In the genomic region with DNA sequence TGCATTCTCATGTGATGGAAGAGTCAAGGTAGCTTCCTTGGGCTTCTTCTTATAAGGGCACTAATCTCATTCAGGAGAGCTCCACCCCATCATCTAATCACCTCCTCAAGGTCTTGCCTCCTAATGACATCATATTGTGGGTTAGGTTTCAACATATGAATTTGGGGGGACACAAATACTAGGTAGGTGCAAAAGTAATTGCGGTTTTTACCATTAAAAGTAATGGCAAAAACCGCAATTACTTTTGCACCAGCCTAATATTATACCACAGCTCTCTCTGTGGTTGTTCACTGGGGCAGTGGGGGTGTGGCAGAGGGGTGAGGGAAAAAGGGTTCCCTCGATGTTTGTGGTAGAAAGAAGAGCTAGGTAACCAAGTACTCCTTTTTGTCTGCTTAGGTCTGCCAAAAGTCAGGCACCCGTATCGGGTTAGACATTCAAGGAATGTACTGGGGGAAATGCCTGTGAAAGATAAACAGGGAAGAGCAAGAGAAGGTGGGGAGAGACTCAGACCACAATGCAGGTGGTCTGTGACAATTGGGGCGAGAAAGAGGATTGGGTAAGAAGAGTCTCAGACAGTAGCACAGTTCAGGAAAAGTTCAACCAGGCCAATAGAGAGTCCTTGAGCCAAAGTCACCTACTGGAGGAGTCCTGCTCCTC, we compare ENCODE assay signal across 24 cellular contexts.
"Had no signal": no experiment of that assay in that cellular context is flagged by ENCODE, and none has a peak within 500 bp of the region (broad histone marks: within the 10 kb centered on the region; RNA-seq: fewer than 3 reads in every experiment).

No MANE protein-coding gene starts in this region.

- H3K9me3 Mint-ChIP-seq: activated CD4-positive, alpha-beta memory T cell treated with anti-CD3 and anti-CD28 coated beads for 36 hours; activated naive CD4-positive, alpha-beta T cell treated with anti-CD3 and anti-CD28 coated beads, Interleukin-2, amount 50 U/mL, for 72 hours; activated T-helper 1 cell treated with anti-CD3 and anti-CD28 coated beads, Interleukin-12 subunit alpha, Interleukin-12 subunit beta, Interleukin-2, Interleukin-4 antibody, amounts not matched to agents 30 ng/mL and 10 ng/mL and 1 ng/mL, durations not matched to agents 14 hours and 24 hours and 36 hours; stimulated activated effector memory CD8-positive, alpha-beta T cell treated with anti-CD3 and anti-CD28 coated beads, Interleukin-12 subunit alpha, Interleukin-12 subunit beta, amount 100 ng/mL, for 72 hours had no signal

- H3K9me3 ChIP-seq: adrenal gland, left lung, mucosa of descending colon, ovary, psoas muscle, stomach, testis had no signal

- H3K36me3 Mint-ChIP-seq: activated CD4-positive, alpha-beta memory T cell treated with anti-CD3 and anti-CD28 coated beads for 36 hours; activated naive CD4-positive, alpha-beta T cell treated with anti-CD3 and anti-CD28 coated beads, Interleukin-2, amount 50 U/mL, for 72 hours; naive B cell; stimulated activated effector memory CD8-positive, alpha-beta T cell treated with anti-CD3 and anti-CD28 coated beads, Interleukin-12 subunit alpha, Interleukin-12 subunit beta, amount 100 ng/mL, for 72 hours had no signal

- H3K27me3 ChIP-seq: adrenal gland, left lung, ovary, stomach, testis had no signal

- H3K27ac Mint-ChIP-seq: activated CD4-positive, alpha-beta memory T cell treated with anti-CD3 and anti-CD28 coated beads for 36 hours; activated naive CD4-positive, alpha-beta T cell treated with anti-CD3 and anti-CD28 coated beads, Interleukin-2, amount 50 U/mL, for 72 hours; activated T-helper 1 cell treated with anti-CD3 and anti-CD28 coated beads, Interleukin-12 subunit alpha, Interleukin-12 subunit beta, Interleukin-2, Interleukin-4 antibody, amounts not matched to agents 30 ng/mL and 10 ng/mL and 1 ng/mL, durations not matched to agents 14 hours and 24 hours and 36 hours; stimulated activated effector memory CD8-positive, alpha-beta T cell treated with anti-CD3 and anti-CD28 coated beads, Interleukin-12 subunit alpha, Interleukin-12 subunit beta, amount 100 ng/mL, for 72 hours had no signal

- H3K4me1 Mint-ChIP-seq: naive B cell; stimulated activated effector memory CD8-positive, alpha-beta T cell treated with anti-CD3 and anti-CD28 coated beads, Interleukin-12 subunit alpha, Interleukin-12 subunit beta, amount 100 ng/mL, for 72 hours had no signal

- FAIRE-seq: TTC549 had no signal

- H3K4me1 ChIP-seq: adrenal gland, left lung, psoas muscle, stomach, testis had no signal

- H3K27me3 Mint-ChIP-seq: activated CD4-positive, alpha-beta memory T cell treated with anti-CD3 and anti-CD28 coated beads for 36 hours; naive B cell had no signal

- ATAC-seq: activated naive CD4-positive, alpha-beta T cell treated with anti-CD3 and anti-CD28 coated beads, Interleukin-2, amount 50 U/mL, for 72 hours; left lung; mucosa of descending colon; psoas muscle; sciatic nerve; stimulated activated effector memory CD8-positive, alpha-beta T cell treated with anti-CD3 and anti-CD28 coated beads, Interleukin-12 subunit alpha, Interleukin-12 subunit beta, amount 100 ng/mL, for 72 hours had no signal

- H3K4me3 Mint-ChIP-seq: activated CD4-positive, alpha-beta memory T cell treated with anti-CD3 and anti-CD28 coated beads for 36 hours; activated T-helper 1 cell treated with anti-CD3 and anti-CD28 coated beads, Interleukin-12 subunit alpha, Interleukin-12 subunit beta, Interleukin-2, Interleukin-4 antibody, amounts not matched to agents 30 ng/mL and 10 ng/mL and 1 ng/mL, durations not matched to agents 14 hours and 24 hours and 36 hours; naive B cell; stimulated activated effector memory CD8-positive, alpha-beta T cell treated with anti-CD3 and anti-CD28 coated beads, Interleukin-12 subunit alpha, Interleukin-12 subunit beta, amount 100 ng/mL, for 72 hours had no signal

- H3K27ac ChIP-seq: adrenal gland, left lung, ovary, psoas muscle, stomach, testis had no signal

- H3K4me2 ChIP-seq: smooth muscle cell had no signal

- H3K4me3 ChIP-seq: adrenal gland, left lung, mucosa of descending colon, ovary, psoas muscle, smooth muscle cell, stomach, testis had no signal

- H3K36me3 ChIP-seq: adrenal gland, left lung, ovary, stomach had no signal

- DNase-seq: activated CD4-positive, alpha-beta memory T cell treated with anti-CD3 and anti-CD28 coated beads for 36 hours; activated CD4-positive, alpha-beta T cell treated with anti-CD3 and anti-CD28 coated beads for 4 hours; activated gamma-delta T cell treated with Interleukin-2 at 50 U/mL for 16 hours; activated T-cell treated with anti-CD3 and anti-CD28 coated beads for 4 hours; adrenal gland; dermis blood vessel endothelial cell; effector memory CD4-positive, alpha-beta T cell; foreskin fibroblast; hippocampal formation; islet precursor cell; left lung; mucosa of descending colon; naive B cell; ovary; psoas muscle; stimulated activated CD4-positive, alpha-beta T cell treated with anti-CD3 and anti-CD28 coated beads, Interleukin-4, amount 100 ng/mL, for 1 hour; stomach; testis had no signal
